8 cellular contexts compared by ENCODE assay signal in genomic region chr19:40570313-40571004, GRCh38. TPM values are rescaled to one million over a fixed set of nuclear protein-coding genes. Genes with fewer than 3 reads are reported as not detected.
DNase-seq lines count a peak whose midpoint lies in the region; ATAC-seq and TF ChIP-seq lines count a peak whose summit lies in the region.

No MANE protein-coding gene starts in this region.

- H3K36me3 Mint-ChIP-seq in CD8-positive, alpha-beta T cell: no peaks in the 10 kb centered on the region

- no peaks in the 10 kb centered on the region for H3K36me3 ChIP-seq in CD8-positive, alpha-beta T cell (ENCODE audit: insufficient read depth, low read length)
- no peaks in the 10 kb centered on the region for H3K36me3 ChIP-seq in effector memory CD4-positive, alpha-beta T cell (ENCODE audit: control insufficient read depth, insufficient read depth, low read length)

- H3K27me3 Mint-ChIP-seq in CD8-positive, alpha-beta T cell (ENCODE audit: low read depth): peaks cover 11% of the 10 kb centered on the region

- intact Hi-C loops in CD8-positive, alpha-beta T cell (cut with DNase I, micrococcal nuclease): loop anchor here (1.0 kb wide), 2 partner anchors 127 to 286 kb away; no protein-coding TSS in a partner anchor

- peaks cover 18% of the 10 kb centered on the region for H3K4me1 ChIP-seq in CD8-positive, alpha-beta T cell (ENCODE audit: insufficient read depth, low read length)
- peaks cover 11% of the 10 kb centered on the region for H3K4me1 ChIP-seq in effector memory CD4-positive, alpha-beta T cell (ENCODE audit: control insufficient read depth, insufficient read depth, low read length, poor library complexity, severe bottlenecking)

- no peak overlapping the region for H3K27ac ChIP-seq in CD8-positive, alpha-beta T cell (ENCODE audit: low read depth, low read length)
- H3K27ac ChIP-seq in effector memory CD4-positive, alpha-beta T cell (ENCODE audit: insufficient read depth, low read length, poor library complexity, severe bottlenecking): peak overlapping the region; percentile 43

- H3K4me1 Mint-ChIP-seq in CD8-positive, alpha-beta T cell (ENCODE audit: low read depth): peaks cover 13% of the 10 kb centered on the region

- peak overlapping the region; percentile 51 for H3K4me3 ChIP-seq in CD8-positive, alpha-beta T cell (ENCODE audit: low read depth, low read length)
- H3K4me3 ChIP-seq in effector memory CD4-positive, alpha-beta T cell (ENCODE audit: insufficient read depth, low read depth, low read length, poor library complexity, severe bottlenecking): no peak overlapping the region

- peaks cover 9% of the 10 kb centered on the region for H3K27me3 ChIP-seq in CD8-positive, alpha-beta T cell (ENCODE audit: insufficient read depth, low read length)
- peaks cover 19% of the 10 kb centered on the region for H3K27me3 ChIP-seq in effector memory CD4-positive, alpha-beta T cell (replicated peaks; ENCODE audit: control insufficient read depth, insufficient read depth, low read length, poor library complexity, severe bottlenecking)

- ATAC-seq in CD8-positive, alpha-beta T cell: peak; percentile 93
- peak; percentile 74 for ATAC-seq in GM19468 (IDR thresholded peaks at IDR 0.05; ENCODE audit: extremely low read depth, unreplicated experiment)

- H3K9me3 ChIP-seq in CD8-positive, alpha-beta T cell (ENCODE audit: low read length): no peaks in the 10 kb centered on the region
- no peaks in the 10 kb centered on the region for H3K9me3 ChIP-seq in effector memory CD4-positive, alpha-beta T cell (ENCODE audit: control insufficient read depth, low read length)

- peaks cover 2% of the 10 kb centered on the region for H3K9me3 Mint-ChIP-seq in CD8-positive, alpha-beta T cell

- peak overlapping the region; percentile 67 for H3K27ac Mint-ChIP-seq in CD8-positive, alpha-beta T cell

- TF ChIP-seq CTCF in CD8-positive, alpha-beta T cell (IDR thresholded peaks at IDR 0.05): no peak

- POLR2A ChIA-PET in CD8-positive, alpha-beta T cell (lab: Charles Lee): interaction anchor here (0.6 to 1.1 kb wide), 4 partner anchors 33 to 200 kb away, joined by 3 to 5 read pairs (median 4); no protein-coding TSS in a partner anchor

- CTCF ChIA-PET in CD8-positive, alpha-beta T cell (lab: Charles Lee): interaction anchor here (1.0 to 2.9 kb wide), 8 partner anchors 14 to 64 kb away, joined by 3 to 15 read pairs (median 4); no protein-coding TSS in a partner anchor

- peak; percentile 86 to 99 (median 92) for DNase-seq in CD8-positive, alpha-beta T cell
- DNase-seq in HS-27A (ENCODE audit: low read depth) (peak; percentile 100), NK-92 (lab: John Stamatoyannopoulos, UW; ENCODE audit: unreplicated experiment) (peak; percentile 71), medulla oblongata (ENCODE audit: extremely low spot score) (peak; percentile 99)
- peak; percentile 86 to 92 for DNase-seq in activated CD8-positive, alpha-beta memory T cell treated with anti-CD3 and anti-CD28 coated beads for 1 hour (ENCODE audit: extremely low read depth in 1 of 2, low read depth in 1 of 2)
- DNase-seq in effector memory CD4-positive, alpha-beta T cell: peak; percentile 95 to 99 (median 98)
- DNase-seq in stimulated activated CD4-positive, alpha-beta T cell treated with anti-CD3 and anti-CD28 coated beads, TNF-alpha, amount 100 ng/mL, for 48 hours (ENCODE audit: low read depth in 3 of 3): peak; percentile 89 to 96 (median 96)

- peak overlapping the region; percentile 72 for H3K4me3 Mint-ChIP-seq in CD8-positive, alpha-beta T cell

RNA-seq across cellular contexts. Expression of gene SHKBP1, which starts 6.2 kb away (rescaled TPM):
- 10 to 100 TPM; 93.8 to 95.3 TPM for total RNA-seq in CD8-positive, alpha-beta T cell

RNA-seq across cellular contexts. Expression of gene LTBP4, which starts 30.7 kb away (rescaled TPM):
- 100 to 1,000 TPM in 1 of 2 experiments, 10 to 100 TPM in 1; 86.0 to 107 TPM for total RNA-seq in CD8-positive, alpha-beta T cell
